In the genomic region with DNA sequence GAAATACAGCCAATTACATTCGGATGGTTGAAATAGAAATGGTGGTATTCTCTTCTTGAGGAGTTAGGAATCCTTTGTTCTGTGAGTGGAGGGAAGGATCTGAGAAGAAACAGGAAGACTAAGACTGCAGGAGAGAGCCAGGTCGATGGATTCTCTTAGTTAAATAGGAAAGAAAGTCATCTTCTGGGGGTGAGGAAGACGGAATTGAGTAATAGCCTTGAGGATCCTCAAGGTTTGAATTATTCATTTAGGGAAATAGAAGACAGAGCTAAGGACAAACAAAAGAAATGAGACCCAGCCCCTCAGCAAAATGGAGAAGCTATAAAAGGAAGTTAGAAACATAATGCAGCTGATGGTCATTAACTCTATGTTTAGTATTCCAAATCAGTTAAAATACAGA, we compare ENCODE assay signal across 9 cellular contexts. TPM values are rescaled to one million over a fixed set of nuclear protein-coding genes. Genes with fewer than 3 reads are reported as not detected.
DNase-seq lines count a peak whose midpoint lies in the region; ATAC-seq and TF ChIP-seq lines count a peak whose summit lies in the region.
"Had no signal": no experiment of that assay in that cellular context is flagged by ENCODE, and none has a peak within 500 bp of the region (broad histone marks: within the 10 kb centered on the region; RNA-seq: fewer than 3 reads in every experiment).

No MANE protein-coding gene starts in this region.

- DNase-seq in stimulated activated naive CD8-positive, alpha-beta T cell treated with anti-CD3 and anti-CD28 coated beads, Interleukin-15, amount 100 ng/mL, for 72 hours = no peak
- DNase-seq in astrocyte of the hippocampus (ENCODE audit: low read depth, low spot score) = peak; percentile 46
- no peak for DNase-seq in right lobe of liver
- DNase-seq in GM10248 (ENCODE audit: extremely low spot score) = no peak
- DNase-seq in GDM1 (lab: John Stamatoyannopoulos, UW) = no peak
- no peak for DNase-seq in activated T-helper 1 cell treated with anti-CD3 and anti-CD28 coated beads, Interleukin-12 subunit alpha, Interleukin-12 subunit beta, Interleukin-2, Interleukin-4 antibody, amounts not matched to agents 30 ng/mL and 10 ng/mL and 1 ng/mL, durations not matched to agents 14 hours and 24 hours and 36 hours (ENCODE audit: low spot score)
- DNase-seq: NCI-H226 had no signal

- POLR2A ChIA-PET in GM10248 (lab: Yijun Ruan, JAX) = no interaction called here

- H3K9me3 ChIP-seq in right lobe of liver = no peaks in the 10 kb centered on the region

- no peak for TF ChIP-seq CTCF in right lobe of liver (IDR thresholded peaks at IDR 0.05)
- TF ChIP-seq CTCF in GM10248 (IDR thresholded peaks at IDR 0.05; ENCODE audit: control extremely low read depth, extremely low read depth, low read depth, missing control alignments) = no peak

- CTCF ChIA-PET in GM10248 (lab: Yijun Ruan, JAX) = interaction anchor here (1.6 to 9.3 kb wide), 4 partner anchors 15 to 176 kb away, joined by 3 to 63 read pairs (median 5); a partner anchor contains a TSS

- 9% methylated on average over 3 of the region's 3 CpGs for WGBS in right lobe of liver (ENCODE audit: insufficient coverage, low coverage, low lambda C conversion rate, missing lambda C conversion rate)

- H3K9me3 Mint-ChIP-seq in stimulated activated naive CD8-positive, alpha-beta T cell treated with anti-CD3 and anti-CD28 coated beads, Interleukin-15, Interleukin-2, amounts not matched to agents 100 ng/mL and 50 ng/mL, for 24 hours = no peaks in the 10 kb centered on the region
- no peaks in the 10 kb centered on the region for H3K9me3 Mint-ChIP-seq in stimulated activated naive CD8-positive, alpha-beta T cell treated with anti-CD3 and anti-CD28 coated beads, Interleukin-15, amount 100 ng/mL, for 72 hours
- H3K9me3 Mint-ChIP-seq in activated T-helper 1 cell treated with anti-CD3 and anti-CD28 coated beads, Interleukin-12 subunit alpha, Interleukin-12 subunit beta, Interleukin-2, Interleukin-4 antibody, amounts not matched to agents 30 ng/mL and 10 ng/mL and 1 ng/mL, durations not matched to agents 14 hours and 24 hours and 36 hours = no peaks in the 10 kb centered on the region

- intact Hi-C loops in right lobe of liver (cut with DNase I) = no loop called here
- intact Hi-C loops in activated T-helper 1 cell treated with anti-CD3 and anti-CD28 coated beads, Interleukin-12 subunit alpha, Interleukin-12 subunit beta, Interleukin-2, Interleukin-4 antibody, amounts not matched to agents 30 ng/mL and 10 ng/mL and 1 ng/mL, durations not matched to agents 14 hours and 24 hours and 36 hours (cut with micrococcal nuclease) = loop anchor here (1.0 to 5.0 kb wide), 5 partner anchors 302 to 773 kb away; a partner anchor contains a TSS

- H3K4me3 ChIP-seq in right lobe of liver = peak overlapping the region; percentile 69 to 82 (median 70)

- no peaks in the 10 kb centered on the region for H3K27me3 ChIP-seq in right lobe of liver

- no peak for ATAC-seq in stimulated activated naive CD8-positive, alpha-beta T cell treated with anti-CD3 and anti-CD28 coated beads, Interleukin-15, amount 100 ng/mL, for 72 hours
- ATAC-seq in right lobe of liver (no peak), GM18870 (IDR thresholded peaks at IDR 0.05; ENCODE audit: unreplicated experiment) (no peak)

- H3K27ac Mint-ChIP-seq in stimulated activated naive CD8-positive, alpha-beta T cell treated with anti-CD3 and anti-CD28 coated beads, Interleukin-15, Interleukin-2, amounts not matched to agents 100 ng/mL and 50 ng/mL, for 24 hours = peak overlapping the region; percentile 62
- no peak overlapping the region for H3K27ac Mint-ChIP-seq in stimulated activated naive CD8-positive, alpha-beta T cell treated with anti-CD3 and anti-CD28 coated beads, Interleukin-15, amount 100 ng/mL, for 72 hours
- no peak overlapping the region for H3K27ac Mint-ChIP-seq in activated T-helper 1 cell treated with anti-CD3 and anti-CD28 coated beads, Interleukin-12 subunit alpha, Interleukin-12 subunit beta, Interleukin-2, Interleukin-4 antibody, amounts not matched to agents 30 ng/mL and 10 ng/mL and 1 ng/mL, durations not matched to agents 14 hours and 24 hours and 36 hours

- no peaks in the 10 kb centered on the region for H3K27me3 Mint-ChIP-seq in stimulated activated naive CD8-positive, alpha-beta T cell treated with anti-CD3 and anti-CD28 coated beads, Interleukin-15, Interleukin-2, amounts not matched to agents 100 ng/mL and 50 ng/mL, for 24 hours
- no peaks in the 10 kb centered on the region for H3K27me3 Mint-ChIP-seq in stimulated activated naive CD8-positive, alpha-beta T cell treated with anti-CD3 and anti-CD28 coated beads, Interleukin-15, amount 100 ng/mL, for 72 hours
- H3K27me3 Mint-ChIP-seq in activated T-helper 1 cell treated with anti-CD3 and anti-CD28 coated beads, Interleukin-12 subunit alpha, Interleukin-12 subunit beta, Interleukin-2, Interleukin-4 antibody, amounts not matched to agents 30 ng/mL and 10 ng/mL and 1 ng/mL, durations not matched to agents 14 hours and 24 hours and 36 hours (ENCODE audit: insufficient read depth) = no peaks in the 10 kb centered on the region

- TF ChIP-seq POLR2A in right lobe of liver (IDR thresholded peaks at IDR 0.05) = no peak

- H3K4me1 Mint-ChIP-seq in stimulated activated naive CD8-positive, alpha-beta T cell treated with anti-CD3 and anti-CD28 coated beads, Interleukin-15, Interleukin-2, amounts not matched to agents 100 ng/mL and 50 ng/mL, for 24 hours (ENCODE audit: low read depth) = peaks cover 27% of the 10 kb centered on the region
- peaks cover 23% of the 10 kb centered on the region for H3K4me1 Mint-ChIP-seq in stimulated activated naive CD8-positive, alpha-beta T cell treated with anti-CD3 and anti-CD28 coated beads, Interleukin-15, amount 100 ng/mL, for 72 hours
- H3K4me1 Mint-ChIP-seq in activated T-helper 1 cell treated with anti-CD3 and anti-CD28 coated beads, Interleukin-12 subunit alpha, Interleukin-12 subunit beta, Interleukin-2, Interleukin-4 antibody, amounts not matched to agents 30 ng/mL and 10 ng/mL and 1 ng/mL, durations not matched to agents 14 hours and 24 hours and 36 hours (ENCODE audit: low read depth) = peaks cover 26% of the 10 kb centered on the region

- peak overlapping the region; percentile 93 to 97 (median 97) for H3K27ac ChIP-seq in right lobe of liver

- H3K4me1 ChIP-seq in right lobe of liver = peaks cover 0 to 43% (median 10%) of the 10 kb centered on the region in 4 donors

- H3K36me3 Mint-ChIP-seq in stimulated activated naive CD8-positive, alpha-beta T cell treated with anti-CD3 and anti-CD28 coated beads, Interleukin-15, Interleukin-2, amounts not matched to agents 100 ng/mL and 50 ng/mL, for 24 hours (ENCODE audit: low read depth) = peaks cover 4% of the 10 kb centered on the region
- no peaks in the 10 kb centered on the region for H3K36me3 Mint-ChIP-seq in activated T-helper 1 cell treated with anti-CD3 and anti-CD28 coated beads, Interleukin-12 subunit alpha, Interleukin-12 subunit beta, Interleukin-2, Interleukin-4 antibody, amounts not matched to agents 30 ng/mL and 10 ng/mL and 1 ng/mL, durations not matched to agents 14 hours and 24 hours and 36 hours (ENCODE audit: low read depth)

- no peaks in the 10 kb centered on the region for H3K36me3 ChIP-seq in right lobe of liver

- no peak overlapping the region for H3K4me3 Mint-ChIP-seq in stimulated activated naive CD8-positive, alpha-beta T cell treated with anti-CD3 and anti-CD28 coated beads, Interleukin-15, Interleukin-2, amounts not matched to agents 100 ng/mL and 50 ng/mL, for 24 hours
- no peak overlapping the region for H3K4me3 Mint-ChIP-seq in stimulated activated naive CD8-positive, alpha-beta T cell treated with anti-CD3 and anti-CD28 coated beads, Interleukin-15, amount 100 ng/mL, for 72 hours
- H3K4me3 Mint-ChIP-seq in activated T-helper 1 cell treated with anti-CD3 and anti-CD28 coated beads, Interleukin-12 subunit alpha, Interleukin-12 subunit beta, Interleukin-2, Interleukin-4 antibody, amounts not matched to agents 30 ng/mL and 10 ng/mL and 1 ng/mL, durations not matched to agents 14 hours and 24 hours and 36 hours = no peak overlapping the region

RNA-seq across cellular contexts. Expression of a gene that starts 1.8 kb away (rescaled TPM):
- 100 to 1,000 TPM in 4 of 6 experiments, 10 to 100 TPM in 2; 80.0 to 143 (median 126) TPM for total RNA-seq in right lobe of liver
- 25.5 and 29.1 TPM in 2 replicates for total RNA-seq in activated T-helper 1 cell treated with anti-CD3 and anti-CD28 coated beads, Interleukin-12 subunit alpha, Interleukin-12 subunit beta, Interleukin-2, Interleukin-4 antibody, amounts not matched to agents 30 ng/mL and 10 ng/mL and 1 ng/mL, durations not matched to agents 14 hours and 24 hours and 36 hours

RNA-seq across cellular contexts. Expression of a gene that starts 37.2 kb away (rescaled TPM):
- total RNA-seq in right lobe of liver = not detected
- total RNA-seq in activated T-helper 1 cell treated with anti-CD3 and anti-CD28 coated beads, Interleukin-12 subunit alpha, Interleukin-12 subunit beta, Interleukin-2, Interleukin-4 antibody, amounts not matched to agents 30 ng/mL and 10 ng/mL and 1 ng/mL, durations not matched to agents 14 hours and 24 hours and 36 hours = not detected in 2 replicates

RNA-seq across cellular contexts. Expression of a gene that starts 59.7 kb away (rescaled TPM):
- 1 to 10 TPM; 1.2 to 3.3 (median 2.5) TPM for total RNA-seq in right lobe of liver
- total RNA-seq in activated T-helper 1 cell treated with anti-CD3 and anti-CD28 coated beads, Interleukin-12 subunit alpha, Interleukin-12 subunit beta, Interleukin-2, Interleukin-4 antibody, amounts not matched to agents 30 ng/mL and 10 ng/mL and 1 ng/mL, durations not matched to agents 14 hours and 24 hours and 36 hours = 7.7 and 7.8 TPM in 2 replicates
